23 cellular contexts compared by ENCODE assay signal in the genomic region with DNA sequence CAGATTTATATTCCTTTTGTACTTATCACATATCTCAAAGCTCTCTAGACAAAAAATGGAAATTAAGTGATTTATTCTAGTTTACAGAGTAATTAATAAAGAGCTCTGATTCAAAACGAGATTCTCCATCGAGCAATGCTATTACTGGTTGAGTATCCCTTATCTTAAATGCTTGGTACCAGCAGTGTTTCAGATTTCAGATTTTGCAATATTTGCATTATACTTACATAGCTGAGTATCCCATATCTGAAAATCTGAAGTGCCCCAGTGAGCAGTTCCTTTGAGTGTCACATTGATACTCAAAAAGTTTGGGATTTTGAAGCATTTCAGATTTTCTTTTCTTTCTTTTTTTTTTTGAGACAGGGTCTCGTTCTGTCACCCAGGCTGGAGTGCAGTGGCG. TPM values are rescaled to one million over a fixed set of nuclear protein-coding genes. Genes with fewer than 3 reads are reported as not detected.
"Had no signal": no experiment of that assay in that cellular context is flagged by ENCODE, and none has a peak within 500 bp of the region (broad histone marks: within the 10 kb centered on the region; RNA-seq: fewer than 3 reads in every experiment).

No MANE protein-coding gene starts in this region.

- DNase-seq: Karpas-422, KG1, MM.1S, NCI-H1092 treated with DMSO at 0.1 percent for 48 hours, NCI-H1436, NCI-H1694, NCI-H187 treated with DMSO at 0.1 percent for 48 hours, NCI-H2029 treated with DMSO at 0.1 percent for 48 hours, NCI-H2107, NCI-H2171, NCI-H226, NCI-H446, NCI-H510A, NCI-H524 treated with DMSO at 0.1 percent for 48 hours, NCI-H69, NCI-H774, Right ventricle myocardium superior, RPMI8226, SIG-M5 had no signal

- H3K36me3 ChIP-seq: SJSA1 had no signal

- FAIRE-seq: RCC 7860 had no signal

- H3K27ac ChIP-seq: HL-60, SK-N-MC had no signal

- H3K9me3 ChIP-seq: SJSA1 had no signal

- H3K4me3 ChIP-seq: SJSA1, SK-N-MC had no signal

- H3K27me3 ChIP-seq: SJSA1 had no signal

RNA-seq across cellular contexts. Expression of a gene that starts 57.4 kb away (rescaled TPM):
- total RNA-seq: SJSA1 had no signal
